1 cellular context compared by ENCODE assay signal in genomic region chr3:56556908-56557814, GRCh38.
A peak's percentile ranks its signal among the peaks of the same experiment; 100 is the strongest.
TF ChIP-seq lines count a peak whose summit lies in the region.

Gene CCDC66 (plus strand): TSS chr3:56557175. CDS start chr3:56557243, 68 bp downstream.

TF ChIP-seq in K562, 482 proteins besides CTCF, POLR2A, EP300 and RAD21 (continued from another document and continues in another):
- TF ChIP-seq, protein P1, sequence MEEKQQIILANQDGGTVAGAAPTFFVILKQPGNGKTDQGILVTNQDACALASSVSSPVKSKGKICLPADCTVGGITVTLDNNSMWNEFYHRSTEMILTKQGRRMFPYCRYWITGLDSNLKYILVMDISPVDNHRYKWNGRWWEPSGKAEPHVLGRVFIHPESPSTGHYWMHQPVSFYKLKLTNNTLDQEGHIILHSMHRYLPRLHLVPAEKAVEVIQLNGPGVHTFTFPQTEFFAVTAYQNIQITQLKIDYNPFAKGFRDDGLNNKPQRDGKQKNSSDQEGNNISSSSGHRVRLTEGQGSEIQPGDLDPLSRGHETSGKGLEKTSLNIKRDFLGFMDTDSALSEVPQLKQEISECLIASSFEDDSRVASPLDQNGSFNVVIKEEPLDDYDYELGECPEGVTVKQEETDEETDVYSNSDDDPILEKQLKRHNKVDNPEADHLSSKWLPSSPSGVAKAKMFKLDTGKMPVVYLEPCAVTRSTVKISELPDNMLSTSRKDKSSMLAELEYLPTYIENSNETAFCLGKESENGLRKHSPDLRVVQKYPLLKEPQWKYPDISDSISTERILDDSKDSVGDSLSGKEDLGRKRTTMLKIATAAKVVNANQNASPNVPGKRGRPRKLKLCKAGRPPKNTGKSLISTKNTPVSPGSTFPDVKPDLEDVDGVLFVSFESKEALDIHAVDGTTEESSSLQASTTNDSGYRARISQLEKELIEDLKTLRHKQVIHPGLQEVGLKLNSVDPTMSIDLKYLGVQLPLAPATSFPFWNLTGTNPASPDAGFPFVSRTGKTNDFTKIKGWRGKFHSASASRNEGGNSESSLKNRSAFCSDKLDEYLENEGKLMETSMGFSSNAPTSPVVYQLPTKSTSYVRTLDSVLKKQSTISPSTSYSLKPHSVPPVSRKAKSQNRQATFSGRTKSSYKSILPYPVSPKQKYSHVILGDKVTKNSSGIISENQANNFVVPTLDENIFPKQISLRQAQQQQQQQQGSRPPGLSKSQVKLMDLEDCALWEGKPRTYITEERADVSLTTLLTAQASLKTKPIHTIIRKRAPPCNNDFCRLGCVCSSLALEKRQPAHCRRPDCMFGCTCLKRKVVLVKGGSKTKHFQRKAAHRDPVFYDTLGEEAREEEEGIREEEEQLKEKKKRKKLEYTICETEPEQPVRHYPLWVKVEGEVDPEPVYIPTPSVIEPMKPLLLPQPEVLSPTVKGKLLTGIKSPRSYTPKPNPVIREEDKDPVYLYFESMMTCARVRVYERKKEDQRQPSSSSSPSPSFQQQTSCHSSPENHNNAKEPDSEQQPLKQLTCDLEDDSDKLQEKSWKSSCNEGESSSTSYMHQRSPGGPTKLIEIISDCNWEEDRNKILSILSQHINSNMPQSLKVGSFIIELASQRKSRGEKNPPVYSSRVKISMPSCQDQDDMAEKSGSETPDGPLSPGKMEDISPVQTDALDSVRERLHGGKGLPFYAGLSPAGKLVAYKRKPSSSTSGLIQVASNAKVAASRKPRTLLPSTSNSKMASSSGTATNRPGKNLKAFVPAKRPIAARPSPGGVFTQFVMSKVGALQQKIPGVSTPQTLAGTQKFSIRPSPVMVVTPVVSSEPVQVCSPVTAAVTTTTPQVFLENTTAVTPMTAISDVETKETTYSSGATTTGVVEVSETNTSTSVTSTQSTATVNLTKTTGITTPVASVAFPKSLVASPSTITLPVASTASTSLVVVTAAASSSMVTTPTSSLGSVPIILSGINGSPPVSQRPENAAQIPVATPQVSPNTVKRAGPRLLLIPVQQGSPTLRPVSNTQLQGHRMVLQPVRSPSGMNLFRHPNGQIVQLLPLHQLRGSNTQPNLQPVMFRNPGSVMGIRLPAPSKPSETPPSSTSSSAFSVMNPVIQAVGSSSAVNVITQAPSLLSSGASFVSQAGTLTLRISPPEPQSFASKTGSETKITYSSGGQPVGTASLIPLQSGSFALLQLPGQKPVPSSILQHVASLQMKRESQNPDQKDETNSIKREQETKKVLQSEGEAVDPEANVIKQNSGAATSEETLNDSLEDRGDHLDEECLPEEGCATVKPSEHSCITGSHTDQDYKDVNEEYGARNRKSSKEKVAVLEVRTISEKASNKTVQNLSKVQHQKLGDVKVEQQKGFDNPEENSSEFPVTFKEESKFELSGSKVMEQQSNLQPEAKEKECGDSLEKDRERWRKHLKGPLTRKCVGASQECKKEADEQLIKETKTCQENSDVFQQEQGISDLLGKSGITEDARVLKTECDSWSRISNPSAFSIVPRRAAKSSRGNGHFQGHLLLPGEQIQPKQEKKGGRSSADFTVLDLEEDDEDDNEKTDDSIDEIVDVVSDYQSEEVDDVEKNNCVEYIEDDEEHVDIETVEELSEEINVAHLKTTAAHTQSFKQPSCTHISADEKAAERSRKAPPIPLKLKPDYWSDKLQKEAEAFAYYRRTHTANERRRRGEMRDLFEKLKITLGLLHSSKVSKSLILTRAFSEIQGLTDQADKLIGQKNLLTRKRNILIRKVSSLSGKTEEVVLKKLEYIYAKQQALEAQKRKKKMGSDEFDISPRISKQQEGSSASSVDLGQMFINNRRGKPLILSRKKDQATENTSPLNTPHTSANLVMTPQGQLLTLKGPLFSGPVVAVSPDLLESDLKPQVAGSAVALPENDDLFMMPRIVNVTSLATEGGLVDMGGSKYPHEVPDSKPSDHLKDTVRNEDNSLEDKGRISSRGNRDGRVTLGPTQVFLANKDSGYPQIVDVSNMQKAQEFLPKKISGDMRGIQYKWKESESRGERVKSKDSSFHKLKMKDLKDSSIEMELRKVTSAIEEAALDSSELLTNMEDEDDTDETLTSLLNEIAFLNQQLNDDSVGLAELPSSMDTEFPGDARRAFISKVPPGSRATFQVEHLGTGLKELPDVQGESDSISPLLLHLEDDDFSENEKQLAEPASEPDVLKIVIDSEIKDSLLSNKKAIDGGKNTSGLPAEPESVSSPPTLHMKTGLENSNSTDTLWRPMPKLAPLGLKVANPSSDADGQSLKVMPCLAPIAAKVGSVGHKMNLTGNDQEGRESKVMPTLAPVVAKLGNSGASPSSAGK (IDR thresholded peaks at IDR 0.05): peak; percentile 94
- TF ChIP-seq, protein P2, sequence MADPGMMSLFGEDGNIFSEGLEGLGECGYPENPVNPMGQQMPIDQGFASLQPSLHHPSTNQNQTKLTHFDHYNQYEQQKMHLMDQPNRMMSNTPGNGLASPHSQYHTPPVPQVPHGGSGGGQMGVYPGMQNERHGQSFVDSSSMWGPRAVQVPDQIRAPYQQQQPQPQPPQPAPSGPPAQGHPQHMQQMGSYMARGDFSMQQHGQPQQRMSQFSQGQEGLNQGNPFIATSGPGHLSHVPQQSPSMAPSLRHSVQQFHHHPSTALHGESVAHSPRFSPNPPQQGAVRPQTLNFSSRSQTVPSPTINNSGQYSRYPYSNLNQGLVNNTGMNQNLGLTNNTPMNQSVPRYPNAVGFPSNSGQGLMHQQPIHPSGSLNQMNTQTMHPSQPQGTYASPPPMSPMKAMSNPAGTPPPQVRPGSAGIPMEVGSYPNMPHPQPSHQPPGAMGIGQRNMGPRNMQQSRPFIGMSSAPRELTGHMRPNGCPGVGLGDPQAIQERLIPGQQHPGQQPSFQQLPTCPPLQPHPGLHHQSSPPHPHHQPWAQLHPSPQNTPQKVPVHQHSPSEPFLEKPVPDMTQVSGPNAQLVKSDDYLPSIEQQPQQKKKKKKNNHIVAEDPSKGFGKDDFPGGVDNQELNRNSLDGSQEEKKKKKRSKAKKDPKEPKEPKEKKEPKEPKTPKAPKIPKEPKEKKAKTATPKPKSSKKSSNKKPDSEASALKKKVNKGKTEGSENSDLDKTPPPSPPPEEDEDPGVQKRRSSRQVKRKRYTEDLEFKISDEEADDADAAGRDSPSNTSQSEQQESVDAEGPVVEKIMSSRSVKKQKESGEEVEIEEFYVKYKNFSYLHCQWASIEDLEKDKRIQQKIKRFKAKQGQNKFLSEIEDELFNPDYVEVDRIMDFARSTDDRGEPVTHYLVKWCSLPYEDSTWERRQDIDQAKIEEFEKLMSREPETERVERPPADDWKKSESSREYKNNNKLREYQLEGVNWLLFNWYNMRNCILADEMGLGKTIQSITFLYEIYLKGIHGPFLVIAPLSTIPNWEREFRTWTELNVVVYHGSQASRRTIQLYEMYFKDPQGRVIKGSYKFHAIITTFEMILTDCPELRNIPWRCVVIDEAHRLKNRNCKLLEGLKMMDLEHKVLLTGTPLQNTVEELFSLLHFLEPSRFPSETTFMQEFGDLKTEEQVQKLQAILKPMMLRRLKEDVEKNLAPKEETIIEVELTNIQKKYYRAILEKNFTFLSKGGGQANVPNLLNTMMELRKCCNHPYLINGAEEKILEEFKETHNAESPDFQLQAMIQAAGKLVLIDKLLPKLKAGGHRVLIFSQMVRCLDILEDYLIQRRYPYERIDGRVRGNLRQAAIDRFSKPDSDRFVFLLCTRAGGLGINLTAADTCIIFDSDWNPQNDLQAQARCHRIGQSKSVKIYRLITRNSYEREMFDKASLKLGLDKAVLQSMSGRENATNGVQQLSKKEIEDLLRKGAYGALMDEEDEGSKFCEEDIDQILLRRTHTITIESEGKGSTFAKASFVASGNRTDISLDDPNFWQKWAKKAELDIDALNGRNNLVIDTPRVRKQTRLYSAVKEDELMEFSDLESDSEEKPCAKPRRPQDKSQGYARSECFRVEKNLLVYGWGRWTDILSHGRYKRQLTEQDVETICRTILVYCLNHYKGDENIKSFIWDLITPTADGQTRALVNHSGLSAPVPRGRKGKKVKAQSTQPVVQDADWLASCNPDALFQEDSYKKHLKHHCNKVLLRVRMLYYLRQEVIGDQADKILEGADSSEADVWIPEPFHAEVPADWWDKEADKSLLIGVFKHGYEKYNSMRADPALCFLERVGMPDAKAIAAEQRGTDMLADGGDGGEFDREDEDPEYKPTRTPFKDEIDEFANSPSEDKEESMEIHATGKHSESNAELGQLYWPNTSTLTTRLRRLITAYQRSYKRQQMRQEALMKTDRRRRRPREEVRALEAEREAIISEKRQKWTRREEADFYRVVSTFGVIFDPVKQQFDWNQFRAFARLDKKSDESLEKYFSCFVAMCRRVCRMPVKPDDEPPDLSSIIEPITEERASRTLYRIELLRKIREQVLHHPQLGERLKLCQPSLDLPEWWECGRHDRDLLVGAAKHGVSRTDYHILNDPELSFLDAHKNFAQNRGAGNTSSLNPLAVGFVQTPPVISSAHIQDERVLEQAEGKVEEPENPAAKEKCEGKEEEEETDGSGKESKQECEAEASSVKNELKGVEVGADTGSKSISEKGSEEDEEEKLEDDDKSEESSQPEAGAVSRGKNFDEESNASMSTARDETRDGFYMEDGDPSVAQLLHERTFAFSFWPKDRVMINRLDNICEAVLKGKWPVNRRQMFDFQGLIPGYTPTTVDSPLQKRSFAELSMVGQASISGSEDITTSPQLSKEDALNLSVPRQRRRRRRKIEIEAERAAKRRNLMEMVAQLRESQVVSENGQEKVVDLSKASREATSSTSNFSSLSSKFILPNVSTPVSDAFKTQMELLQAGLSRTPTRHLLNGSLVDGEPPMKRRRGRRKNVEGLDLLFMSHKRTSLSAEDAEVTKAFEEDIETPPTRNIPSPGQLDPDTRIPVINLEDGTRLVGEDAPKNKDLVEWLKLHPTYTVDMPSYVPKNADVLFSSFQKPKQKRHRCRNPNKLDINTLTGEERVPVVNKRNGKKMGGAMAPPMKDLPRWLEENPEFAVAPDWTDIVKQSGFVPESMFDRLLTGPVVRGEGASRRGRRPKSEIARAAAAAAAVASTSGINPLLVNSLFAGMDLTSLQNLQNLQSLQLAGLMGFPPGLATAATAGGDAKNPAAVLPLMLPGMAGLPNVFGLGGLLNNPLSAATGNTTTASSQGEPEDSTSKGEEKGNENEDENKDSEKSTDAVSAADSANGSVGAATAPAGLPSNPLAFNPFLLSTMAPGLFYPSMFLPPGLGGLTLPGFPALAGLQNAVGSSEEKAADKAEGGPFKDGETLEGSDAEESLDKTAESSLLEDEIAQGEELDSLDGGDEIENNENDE (IDR thresholded peaks at IDR 0.05; ENCODE audit: low read depth, low read length): no peak
- TF ChIP-seq TAF1 (IDR thresholded peaks at IDR 0.05; ENCODE audit: control insufficient read depth, extremely low read depth, insufficient read depth, low read length, severe bottlenecking) (peak; percentile 85), TAF9B (IDR thresholded peaks at IDR 0.05; ENCODE audit: partially characterized antibody) (peak; percentile 67), BRD4 (IDR thresholded peaks at IDR 0.05) (peak; percentile 47; the same call in 1 of the 2 replicates), KLF16 (IDR thresholded peaks at IDR 0.05) (no peak), EP400 (IDR thresholded peaks at IDR 0.05) (peak; percentile 82), KLF1 (tag; IDR thresholded peaks at IDR 0.05) (no peak), JUND (IDR thresholded peaks at IDR 0.05; ENCODE audit: borderline replicate concordance, low read depth, low read length) (peak; percentile 29; the same call in 1 of the 2 replicates), JUND (tag; IDR thresholded peaks at IDR 0.05; ENCODE audit: borderline replicate concordance, low read depth, low read length) (no peak), TEAD1 (CRISPR knock-in tag; IDR thresholded peaks at IDR 0.05) (peak in 1 of 2 experiments; percentile 73; a peak in 1 of 4 replicates), ZNF668 (CRISPR knock-in tag; IDR thresholded peaks at IDR 0.05) (no peak), SIN3A (IDR thresholded peaks at IDR 0.05; ENCODE audit: borderline replicate concordance in 2 of 2, control insufficient read depth in 1 of 2, low read depth in 2 of 2, low read length in 2 of 2) (0 out of 4 replicates have a peak, but pooled peaks of 1 of the 2 experiments have one; percentile 54), PURB (CRISPR knock-in tag; IDR thresholded peaks at IDR 0.05; ENCODE audit: low read depth) (no peak), HNRNPLL (IDR thresholded peaks at IDR 0.05; ENCODE audit: low read depth, low read length, poor library complexity, severe bottlenecking) (peak; percentile 63), TCF3 (CRISPR knock-in tag; IDR thresholded peaks at IDR 0.05) (0 out of 2 replicates have a peak, but pooled peaks have one; percentile 6), PML (IDR thresholded peaks at IDR 0.05; ENCODE audit: low read length) (peak; percentile 41; the same call in 1 of the 2 replicates), L3MBTL2 (IDR thresholded peaks at IDR 0.05) (peak; percentile 97), CXXC5 (CRISPR knock-in tag; IDR thresholded peaks at IDR 0.05) (peak; percentile 90), NEUROD1 (IDR thresholded peaks at IDR 0.05; ENCODE audit: borderline replicate concordance, low read depth, low read length, partially characterized antibody) (peak; percentile 81), CHCHD3 (CRISPR knock-in tag; IDR thresholded peaks at IDR 0.05) (no peak), ZNF445 (CRISPR knock-in tag; IDR thresholded peaks at IDR 0.05; ENCODE audit: low read depth) (no peak), ZNF398 (CRISPR knock-in tag; IDR thresholded peaks at IDR 0.05) (no peak), ZNF444 (CRISPR knock-in tag; IDR thresholded peaks at IDR 0.05) (no peak), ARID3A (IDR thresholded peaks at IDR 0.05; ENCODE audit: borderline replicate concordance, low read depth, low read length) (peak; percentile 77; the same call in 1 of the 2 replicates)
- TF ChIP-seq, protein P3, sequence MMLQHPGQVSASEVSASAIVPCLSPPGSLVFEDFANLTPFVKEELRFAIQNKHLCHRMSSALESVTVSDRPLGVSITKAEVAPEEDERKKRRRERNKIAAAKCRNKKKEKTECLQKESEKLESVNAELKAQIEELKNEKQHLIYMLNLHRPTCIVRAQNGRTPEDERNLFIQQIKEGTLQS (IDR thresholded peaks at IDR 0.05): no peak; the same call in 1 of the 2 replicates
- TF ChIP-seq, protein P3 (CRISPR knock-in tag; conservative IDR thresholded peaks at IDR 0.05): no peak
